In genomic region chr11:61116426-61117214, GRCh38 we compare ENCODE assay signal across 1 cellular context.
TF ChIP-seq lines count a peak whose summit lies in the region.

No MANE protein-coding gene starts in this region.

TF ChIP-seq in WTC11, 78 proteins besides CTCF, POLR2A, EP300 and RAD21 (continued from another document):
- TF ChIP-seq STAT6 (CRISPR knock-in tag; conservative IDR thresholded peaks at IDR 0.05; ENCODE audit: low read depth) = no peak
- no peak for TF ChIP-seq ELF4 (CRISPR knock-in tag; IDR thresholded peaks at IDR 0.05; ENCODE audit: low read depth)
- TF ChIP-seq CREM (CRISPR knock-in tag; IDR thresholded peaks at IDR 0.05) = no peak
- no peak for TF ChIP-seq EMX1 (CRISPR knock-in tag; IDR thresholded peaks at IDR 0.05)
